In the genomic region with DNA sequence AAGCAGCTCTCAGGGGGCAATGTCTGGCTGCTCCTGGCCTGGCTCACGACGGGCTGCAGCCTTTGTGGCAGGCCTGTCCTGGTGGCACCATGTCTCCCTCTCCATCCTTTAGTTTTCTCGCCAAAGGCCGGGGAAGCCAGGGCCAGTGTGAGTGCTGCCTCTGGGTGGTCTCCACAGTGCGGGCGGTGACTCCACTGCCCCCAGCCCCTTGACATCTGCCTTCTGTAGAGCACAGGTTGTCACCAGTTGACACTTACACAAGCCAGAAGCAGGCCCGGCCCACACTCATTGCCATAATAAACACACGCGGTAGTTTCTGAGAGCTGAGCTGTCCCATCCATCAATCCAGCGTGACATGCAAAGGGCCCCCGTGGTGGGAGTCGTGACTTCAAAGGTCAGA, we compare ENCODE assay signal across 1 cellular context.
TF ChIP-seq lines count a peak whose summit lies in the region.

No MANE protein-coding gene starts in this region.

TF ChIP-seq in H1, 55 proteins besides CTCF, POLR2A, EP300 and RAD21:
- TF ChIP-seq KDM1A (IDR thresholded peaks at IDR 0.05; ENCODE audit: borderline replicate concordance, low read length): no peak
- no peak for TF ChIP-seq PHF8 (conservative IDR thresholded peaks at IDR 0.05; ENCODE audit: low read depth, low read length)
- no peak for TF ChIP-seq RBBP5 (IDR thresholded peaks at IDR 0.05; ENCODE audit: borderline replicate concordance, low read depth, low read length)
- TF ChIP-seq SP4 (IDR thresholded peaks at IDR 0.05; ENCODE audit: low read length): no peak
- TF ChIP-seq EGR1 (IDR thresholded peaks at IDR 0.05; ENCODE audit: borderline replicate concordance, low read depth, low read length): no peak
- TF ChIP-seq FOSL1 (IDR thresholded peaks at IDR 0.05; ENCODE audit: insufficient read depth, low read depth, low read length): no peak
- TF ChIP-seq CEBPB (IDR thresholded peaks at IDR 0.05; ENCODE audit: low read depth, low read length): no peak
- no peak for TF ChIP-seq CBX5 (IDR thresholded peaks at IDR 0.05; ENCODE audit: low read depth, low read length)
- TF ChIP-seq TEAD4 (IDR thresholded peaks at IDR 0.05; ENCODE audit: low read depth, low read length): no peak
- no peak for TF ChIP-seq NANOG (IDR thresholded peaks at IDR 0.05; ENCODE audit: insufficient read depth, low read depth, low read length, poor library complexity, severe bottlenecking)
- no peak for TF ChIP-seq SP2 (IDR thresholded peaks at IDR 0.05; ENCODE audit: low read length)
- no peak for TF ChIP-seq KDM5A (IDR thresholded peaks at IDR 0.05; ENCODE audit: low read length)
- TF ChIP-seq, protein P1, sequence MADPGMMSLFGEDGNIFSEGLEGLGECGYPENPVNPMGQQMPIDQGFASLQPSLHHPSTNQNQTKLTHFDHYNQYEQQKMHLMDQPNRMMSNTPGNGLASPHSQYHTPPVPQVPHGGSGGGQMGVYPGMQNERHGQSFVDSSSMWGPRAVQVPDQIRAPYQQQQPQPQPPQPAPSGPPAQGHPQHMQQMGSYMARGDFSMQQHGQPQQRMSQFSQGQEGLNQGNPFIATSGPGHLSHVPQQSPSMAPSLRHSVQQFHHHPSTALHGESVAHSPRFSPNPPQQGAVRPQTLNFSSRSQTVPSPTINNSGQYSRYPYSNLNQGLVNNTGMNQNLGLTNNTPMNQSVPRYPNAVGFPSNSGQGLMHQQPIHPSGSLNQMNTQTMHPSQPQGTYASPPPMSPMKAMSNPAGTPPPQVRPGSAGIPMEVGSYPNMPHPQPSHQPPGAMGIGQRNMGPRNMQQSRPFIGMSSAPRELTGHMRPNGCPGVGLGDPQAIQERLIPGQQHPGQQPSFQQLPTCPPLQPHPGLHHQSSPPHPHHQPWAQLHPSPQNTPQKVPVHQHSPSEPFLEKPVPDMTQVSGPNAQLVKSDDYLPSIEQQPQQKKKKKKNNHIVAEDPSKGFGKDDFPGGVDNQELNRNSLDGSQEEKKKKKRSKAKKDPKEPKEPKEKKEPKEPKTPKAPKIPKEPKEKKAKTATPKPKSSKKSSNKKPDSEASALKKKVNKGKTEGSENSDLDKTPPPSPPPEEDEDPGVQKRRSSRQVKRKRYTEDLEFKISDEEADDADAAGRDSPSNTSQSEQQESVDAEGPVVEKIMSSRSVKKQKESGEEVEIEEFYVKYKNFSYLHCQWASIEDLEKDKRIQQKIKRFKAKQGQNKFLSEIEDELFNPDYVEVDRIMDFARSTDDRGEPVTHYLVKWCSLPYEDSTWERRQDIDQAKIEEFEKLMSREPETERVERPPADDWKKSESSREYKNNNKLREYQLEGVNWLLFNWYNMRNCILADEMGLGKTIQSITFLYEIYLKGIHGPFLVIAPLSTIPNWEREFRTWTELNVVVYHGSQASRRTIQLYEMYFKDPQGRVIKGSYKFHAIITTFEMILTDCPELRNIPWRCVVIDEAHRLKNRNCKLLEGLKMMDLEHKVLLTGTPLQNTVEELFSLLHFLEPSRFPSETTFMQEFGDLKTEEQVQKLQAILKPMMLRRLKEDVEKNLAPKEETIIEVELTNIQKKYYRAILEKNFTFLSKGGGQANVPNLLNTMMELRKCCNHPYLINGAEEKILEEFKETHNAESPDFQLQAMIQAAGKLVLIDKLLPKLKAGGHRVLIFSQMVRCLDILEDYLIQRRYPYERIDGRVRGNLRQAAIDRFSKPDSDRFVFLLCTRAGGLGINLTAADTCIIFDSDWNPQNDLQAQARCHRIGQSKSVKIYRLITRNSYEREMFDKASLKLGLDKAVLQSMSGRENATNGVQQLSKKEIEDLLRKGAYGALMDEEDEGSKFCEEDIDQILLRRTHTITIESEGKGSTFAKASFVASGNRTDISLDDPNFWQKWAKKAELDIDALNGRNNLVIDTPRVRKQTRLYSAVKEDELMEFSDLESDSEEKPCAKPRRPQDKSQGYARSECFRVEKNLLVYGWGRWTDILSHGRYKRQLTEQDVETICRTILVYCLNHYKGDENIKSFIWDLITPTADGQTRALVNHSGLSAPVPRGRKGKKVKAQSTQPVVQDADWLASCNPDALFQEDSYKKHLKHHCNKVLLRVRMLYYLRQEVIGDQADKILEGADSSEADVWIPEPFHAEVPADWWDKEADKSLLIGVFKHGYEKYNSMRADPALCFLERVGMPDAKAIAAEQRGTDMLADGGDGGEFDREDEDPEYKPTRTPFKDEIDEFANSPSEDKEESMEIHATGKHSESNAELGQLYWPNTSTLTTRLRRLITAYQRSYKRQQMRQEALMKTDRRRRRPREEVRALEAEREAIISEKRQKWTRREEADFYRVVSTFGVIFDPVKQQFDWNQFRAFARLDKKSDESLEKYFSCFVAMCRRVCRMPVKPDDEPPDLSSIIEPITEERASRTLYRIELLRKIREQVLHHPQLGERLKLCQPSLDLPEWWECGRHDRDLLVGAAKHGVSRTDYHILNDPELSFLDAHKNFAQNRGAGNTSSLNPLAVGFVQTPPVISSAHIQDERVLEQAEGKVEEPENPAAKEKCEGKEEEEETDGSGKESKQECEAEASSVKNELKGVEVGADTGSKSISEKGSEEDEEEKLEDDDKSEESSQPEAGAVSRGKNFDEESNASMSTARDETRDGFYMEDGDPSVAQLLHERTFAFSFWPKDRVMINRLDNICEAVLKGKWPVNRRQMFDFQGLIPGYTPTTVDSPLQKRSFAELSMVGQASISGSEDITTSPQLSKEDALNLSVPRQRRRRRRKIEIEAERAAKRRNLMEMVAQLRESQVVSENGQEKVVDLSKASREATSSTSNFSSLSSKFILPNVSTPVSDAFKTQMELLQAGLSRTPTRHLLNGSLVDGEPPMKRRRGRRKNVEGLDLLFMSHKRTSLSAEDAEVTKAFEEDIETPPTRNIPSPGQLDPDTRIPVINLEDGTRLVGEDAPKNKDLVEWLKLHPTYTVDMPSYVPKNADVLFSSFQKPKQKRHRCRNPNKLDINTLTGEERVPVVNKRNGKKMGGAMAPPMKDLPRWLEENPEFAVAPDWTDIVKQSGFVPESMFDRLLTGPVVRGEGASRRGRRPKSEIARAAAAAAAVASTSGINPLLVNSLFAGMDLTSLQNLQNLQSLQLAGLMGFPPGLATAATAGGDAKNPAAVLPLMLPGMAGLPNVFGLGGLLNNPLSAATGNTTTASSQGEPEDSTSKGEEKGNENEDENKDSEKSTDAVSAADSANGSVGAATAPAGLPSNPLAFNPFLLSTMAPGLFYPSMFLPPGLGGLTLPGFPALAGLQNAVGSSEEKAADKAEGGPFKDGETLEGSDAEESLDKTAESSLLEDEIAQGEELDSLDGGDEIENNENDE (IDR thresholded peaks at IDR 0.05; ENCODE audit: insufficient replicate concordance, low read length): no peak
